ENCODE assay signal across 25 cellular contexts in the genomic region with DNA sequence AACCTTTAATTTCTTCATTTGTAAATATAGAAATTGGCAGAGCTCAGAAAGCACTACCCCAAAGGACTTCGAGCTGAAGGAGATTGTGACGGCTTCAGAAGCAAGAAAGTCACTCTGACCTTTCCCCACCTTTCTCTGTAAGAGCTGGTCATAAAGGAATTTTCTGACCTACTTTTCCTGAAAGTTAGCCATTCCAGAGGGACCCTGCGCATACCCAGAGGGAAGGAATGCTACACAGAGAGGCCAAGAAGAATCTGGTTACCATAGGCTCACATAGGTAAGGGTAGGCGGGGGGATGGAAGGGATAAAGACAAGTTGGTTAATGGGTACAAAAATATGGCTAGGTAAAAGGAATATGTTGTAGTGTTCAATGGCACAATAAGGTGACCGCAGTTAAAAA.
"Had no signal": no experiment of that assay in that cellular context is flagged by ENCODE, and none has a peak within 500 bp of the region (broad histone marks: within the 10 kb centered on the region; RNA-seq: fewer than 3 reads in every experiment).

No MANE protein-coding gene starts in this region.

- FAIRE-seq: endometrium, islet of Langerhans had no signal

- H3K27me3 ChIP-seq: colonic mucosa, esophagus squamous epithelium, gastrocnemius medialis, heart right ventricle, left lung had no signal

- H3K27ac Mint-ChIP-seq: dendritic cell treated with granulocyte-macrophage colony-stimulating factor and Interleukin-4, amounts not matched to agents 40 ng/mL and 50 ng/mL, for 4 days; effector memory CD8-positive, alpha-beta T cell; endodermal cell had no signal

- H3K36me3 ChIP-seq: colonic mucosa, esophagus squamous epithelium, gastrocnemius medialis, heart right ventricle, left lung, lower lobe of right lung had no signal

- H3K27me3 Mint-ChIP-seq: dendritic cell treated with granulocyte-macrophage colony-stimulating factor and Interleukin-4, amounts not matched to agents 40 ng/mL and 50 ng/mL, for 4 days; effector memory CD8-positive, alpha-beta T cell had no signal

- H3K27ac ChIP-seq: colonic mucosa, epithelial cell of prostate, esophagus squamous epithelium, gastrocnemius medialis, heart right ventricle, left lung, lower lobe of right lung had no signal

- H3K9me3 ChIP-seq: colonic mucosa, esophagus squamous epithelium, gastrocnemius medialis, lower lobe of right lung had no signal

- DNase-seq: colonic mucosa; cortex of kidney; effector CD8-positive, alpha-beta T cell; effector memory CD8-positive, alpha-beta T cell; endodermal cell; erythroblast; esophagus squamous epithelium; foreskin fibroblast; foreskin melanocyte; gastrocnemius medialis; glutamatergic neuron; head of caudate nucleus; heart right ventricle; hippocampal formation; left cardiac atrium; left lung; left ventricle myocardium superior; lower lobe of right lung; mesenchymal stem cell; midbrain had no signal

- H3K4me3 Mint-ChIP-seq: dendritic cell treated with granulocyte-macrophage colony-stimulating factor and Interleukin-4, amounts not matched to agents 40 ng/mL and 50 ng/mL, for 4 days; effector memory CD8-positive, alpha-beta T cell; endodermal cell had no signal

- H3K4me1 ChIP-seq: colonic mucosa, esophagus squamous epithelium, gastrocnemius medialis, heart right ventricle, left lung, lower lobe of right lung had no signal

- H3K4me1 Mint-ChIP-seq: endodermal cell had no signal

- H3K4me3 ChIP-seq: colonic mucosa, esophagus squamous epithelium, gastrocnemius medialis, heart right ventricle, left lung, lower lobe of right lung had no signal

- ATAC-seq: effector memory CD8-positive, alpha-beta T cell; esophagus mucosa; gastrocnemius medialis; heart right ventricle; left cardiac atrium; left lung; left ventricle myocardium superior; lower lobe of right lung had no signal
